16 cellular contexts compared by ENCODE assay signal in the genomic region with DNA sequence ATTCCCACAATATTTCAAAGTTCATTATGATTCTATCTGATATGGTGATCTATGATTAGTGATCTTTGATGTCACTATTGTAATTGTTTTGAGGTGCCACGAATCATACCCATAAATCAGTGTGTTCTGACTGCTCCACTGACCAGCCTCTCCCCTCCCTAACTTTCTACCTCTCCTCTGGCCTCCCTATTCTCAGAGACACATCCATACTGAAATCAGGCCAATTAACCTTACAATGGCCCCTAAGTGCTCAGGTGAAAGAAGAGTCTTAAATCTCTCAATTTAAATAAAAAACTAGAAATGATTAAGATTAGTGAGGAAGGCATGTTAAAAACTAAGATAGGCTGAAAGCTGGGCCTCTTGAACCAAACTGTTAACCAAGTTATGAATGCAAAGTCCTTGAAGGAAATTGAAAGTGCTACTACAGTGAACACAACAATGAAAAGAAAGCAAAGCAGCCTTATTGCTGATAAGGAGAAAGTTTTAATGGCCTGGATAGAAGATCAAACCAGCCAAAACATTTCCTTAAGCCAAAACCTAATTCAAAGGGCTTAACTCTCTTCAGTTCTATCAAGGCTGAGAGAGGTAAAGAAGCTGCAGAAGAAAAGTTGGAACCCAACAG.
"Had no signal": no experiment of that assay in that cellular context is flagged by ENCODE, and none has a peak within 500 bp of the region (broad histone marks: within the 10 kb centered on the region; RNA-seq: fewer than 3 reads in every experiment).

No MANE protein-coding gene starts in this region.

- ATAC-seq: activated naive CD4-positive, alpha-beta T cell treated with anti-CD3 and anti-CD28 coated beads, Interleukin-2, amount 50 U/mL, for 72 hours; gastrocnemius medialis; heart left ventricle; left ventricle myocardium superior; psoas muscle; right lobe of liver had no signal

- H3K27me3 ChIP-seq: brain microvascular endothelial cell, gastrocnemius medialis, heart left ventricle, right lobe of liver, SJSA1, stomach had no signal

- H3K4me1 Mint-ChIP-seq: neural crest cell had no signal

- DNase-seq: activated CD4-positive, alpha-beta T cell treated with anti-CD3 and anti-CD28 coated beads, Interleukin-2, amount 10 ng/mL, durations not matched to agents 7 days and 5 days; anterior cingulate cortex; brain microvascular endothelial cell; gastrocnemius medialis; heart left ventricle; left ventricle myocardium superior; mesenchymal stem cell; psoas muscle; right lobe of liver; stomach had no signal

- H3K4me3 Mint-ChIP-seq: activated CD4-positive, alpha-beta T cell treated with anti-CD3 and anti-CD28 coated beads, Interleukin-2, amount 10 ng/mL, durations not matched to agents 7 days and 5 days; central memory CD8-positive, alpha-beta T cell; neural crest cell had no signal

- H3K27ac ChIP-seq: brain microvascular endothelial cell, gastrocnemius medialis, heart left ventricle, psoas muscle, right lobe of liver, SJSA1, thoracic aorta had no signal

- H3K4me1 ChIP-seq: gastrocnemius medialis, psoas muscle, right lobe of liver, SJSA1 had no signal

- H3K27me3 Mint-ChIP-seq: activated CD4-positive, alpha-beta T cell treated with anti-CD3 and anti-CD28 coated beads, Interleukin-2, amount 10 ng/mL, durations not matched to agents 7 days and 5 days; central memory CD8-positive, alpha-beta T cell had no signal

- H3K27ac Mint-ChIP-seq: activated CD4-positive, alpha-beta T cell treated with anti-CD3 and anti-CD28 coated beads, Interleukin-2, amount 10 ng/mL, durations not matched to agents 7 days and 5 days; activated T-helper 2 cell treated with anti-CD3 and anti-CD28 coated beads, Interferon-gamma antibody, Interleukin-2, Interleukin-4, amounts not matched to agents 10 μg/mL and 5 μg/mL and 100 μg/mL, durations not matched to agents 14 hours and 24 hours and 36 hours had no signal

- H3K9me3 ChIP-seq: gastrocnemius medialis, heart left ventricle, psoas muscle, right lobe of liver, SJSA1, stomach, thoracic aorta had no signal

- H3K4me3 ChIP-seq: gastrocnemius medialis, heart left ventricle, psoas muscle, right lobe of liver, SJSA1, stomach, thoracic aorta had no signal

- H3K9me3 Mint-ChIP-seq: activated CD4-positive, alpha-beta T cell treated with anti-CD3 and anti-CD28 coated beads, Interleukin-2, amount 10 ng/mL, durations not matched to agents 7 days and 5 days; activated naive CD4-positive, alpha-beta T cell treated with anti-CD3 and anti-CD28 coated beads, Interleukin-2, amount 50 U/mL, for 72 hours; activated T-helper 2 cell treated with anti-CD3 and anti-CD28 coated beads, Interferon-gamma antibody, Interleukin-2, Interleukin-4, amounts not matched to agents 10 μg/mL and 5 μg/mL and 100 μg/mL, durations not matched to agents 14 hours and 24 hours and 36 hours; central memory CD8-positive, alpha-beta T cell; neural crest cell had no signal
